ENCODE assay signal across 9 cellular contexts in genomic region chr11:88301478-88302140, GRCh38. TPM values are rescaled to one million over a fixed set of nuclear protein-coding genes. Genes with fewer than 3 reads are reported as not detected.
DNase-seq lines count a peak whose midpoint lies in the region; ATAC-seq, FAIRE-seq and TF ChIP-seq lines count a peak whose summit lies in the region.
"Had no signal": no experiment of that assay in that cellular context is flagged by ENCODE, and none has a peak within 500 bp of the region (broad histone marks: within the 10 kb centered on the region; RNA-seq: fewer than 3 reads in every experiment).

No MANE protein-coding gene starts in this region.

- no peak for TF ChIP-seq POLR2A in testis (IDR thresholded peaks at IDR 0.05)

- ATAC-seq in GM18858 (IDR thresholded peaks at IDR 0.05; ENCODE audit: unreplicated experiment) (peak; percentile 38), GM21737 (IDR thresholded peaks at IDR 0.05; ENCODE audit: unreplicated experiment) (peak; percentile 41), left cardiac atrium (no peak)

- H3K4me1 ChIP-seq in testis: peaks cover 23% of the 10 kb centered on the region

- no peaks in the 10 kb centered on the region for H3K9me3 ChIP-seq in testis

- DNase-seq in nephron progenitor cell (no peak), dorsolateral prefrontal cortex (no peak), RCC 7860 (ENCODE audit: low spot score) (no peak), left cardiac atrium (no peak), testis (no peak)
- DNase-seq: amniotic stem cell had no signal

- no peak overlapping the region for H3K4me3 ChIP-seq in dorsolateral prefrontal cortex
- H3K4me3 ChIP-seq in testis: no peak overlapping the region

- H3K27ac Mint-ChIP-seq in IgD-negative memory B cell (peak overlapping the region; percentile 84 to 94 (median 89)), nephron progenitor cell (peak overlapping the region; percentile 15)

- H3K27me3 Mint-ChIP-seq in IgD-negative memory B cell (no peaks in the 10 kb centered on the region), nephron progenitor cell (ENCODE audit: low read depth, poor library complexity) (no peaks in the 10 kb centered on the region)

- peaks cover 14 to 31% (median 24%) of the 10 kb centered on the region in 3 donors for H3K4me1 Mint-ChIP-seq in IgD-negative memory B cell
- H3K4me1 Mint-ChIP-seq in nephron progenitor cell: peaks cover 28% of the 10 kb centered on the region

- no peaks in the 10 kb centered on the region for H3K36me3 ChIP-seq in testis (ENCODE audit: low read depth, missing control alignments)

- intact Hi-C loops in dorsolateral prefrontal cortex (cut with DNase I) (no loop called here), left cardiac atrium (cut with DNase I) (no loop called here), testis (cut with DNase I; ENCODE audit: low total_unique reads) (no loop called here)

- H3K36me3 Mint-ChIP-seq in IgD-negative memory B cell (peaks cover 8% of the 10 kb centered on the region), nephron progenitor cell (ENCODE audit: low read depth) (peaks cover 80% of the 10 kb centered on the region)

- TF ChIP-seq CTCF in nephron progenitor cell (IDR thresholded peaks at IDR 0.05): no peak
- TF ChIP-seq CTCF in dorsolateral prefrontal cortex (IDR thresholded peaks at IDR 0.05 in 54 of 56, conservative IDR thresholded peaks at IDR 0.05 in 2 of 56; ENCODE audit: low read depth in 1 of 56, partially characterized antibody in 56 of 56): no peak
- no peak for TF ChIP-seq CTCF in testis (IDR thresholded peaks at IDR 0.05)

- H3K27ac ChIP-seq in dorsolateral prefrontal cortex: no peak overlapping the region
- no peak overlapping the region for H3K27ac ChIP-seq in testis

- H3K4me3 Mint-ChIP-seq in IgD-negative memory B cell: peak overlapping the region; percentile 57 to 86 (median 80)
- H3K4me3 Mint-ChIP-seq in nephron progenitor cell: no peak overlapping the region

- H3K27me3 ChIP-seq in dorsolateral prefrontal cortex: no peaks in the 10 kb centered on the region
- H3K27me3 ChIP-seq in testis: no peaks in the 10 kb centered on the region

- no peaks in the 10 kb centered on the region for H3K9me3 Mint-ChIP-seq in IgD-negative memory B cell
- peaks cover 8% of the 10 kb centered on the region for H3K9me3 Mint-ChIP-seq in nephron progenitor cell

- FAIRE-seq in RCC 7860 (lab: Jason Lieb, UNC): no peak

- WGBS in testis, 2 donors: 64 to 72% methylated on average over 9 of the region's 9 CpGs

RNA-seq across cellular contexts. Expression of gene CTSC, which starts 35.9 kb away (rescaled TPM):
- polyA plus RNA-seq in IgD-negative memory B cell: 58.6 TPM
- total RNA-seq in dorsolateral prefrontal cortex: 10 to 100 TPM in 103 of 120 experiments, 1 to 10 TPM in 17; 6.6 to 54.9 (median 15.3) TPM
- total RNA-seq in left cardiac atrium: 10 to 100 TPM; 75.2 to 90.0 TPM
- 10 to 100 TPM; 39.1 to 65.3 TPM for total RNA-seq in testis
- polyA plus RNA-seq in testis (ENCODE audit: insufficient read depth, low read depth, low replicate concordance): 71.0 TPM

Comparison
In these comparisons a context has a peak if more than half of its experiments do, and no peak if none do; other contexts are left out.
1. ATAC-seq: peak in GM18858 (single experiment) and GM21737 (single experiment); none in left cardiac atrium (0 of 2).